Comparison of ENCODE assay signal across 10 cellular contexts in the genomic region with DNA sequence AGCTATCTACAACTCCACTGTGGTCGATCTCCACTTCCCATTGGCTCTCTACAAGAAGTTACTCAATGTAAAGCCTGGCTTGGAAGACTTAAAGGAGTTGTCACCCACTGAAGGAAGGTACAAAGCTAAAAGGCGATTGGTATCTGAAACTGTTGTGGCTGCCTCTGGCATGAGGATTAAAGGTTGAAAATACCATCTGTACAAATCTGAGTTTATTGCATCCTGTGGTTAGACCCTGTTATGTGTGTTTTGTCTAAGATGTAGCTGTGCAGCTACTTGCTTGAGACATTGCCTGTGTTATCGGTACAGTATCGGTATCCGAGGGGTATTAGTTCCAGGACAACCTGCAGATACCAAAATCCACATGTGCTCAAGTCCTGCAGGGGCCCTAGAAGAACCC. TPM values are rescaled to one million over a fixed set of nuclear protein-coding genes. Genes with fewer than 3 reads are reported as not detected.
"Had no signal": no experiment of that assay in that cellular context is flagged by ENCODE, and none has a peak within 500 bp of the region (broad histone marks: within the 10 kb centered on the region; RNA-seq: fewer than 3 reads in every experiment).

No MANE protein-coding gene starts in this region.

- H3K27ac ChIP-seq: GM23248 had no signal

- H3K36me3 ChIP-seq: HAP-1 had no signal

- H3K9me3 ChIP-seq: HAP-1 had no signal

- FAIRE-seq: HTR-8/SVneo had no signal

- DNase-seq: GM23248, GOT3, H7, HFFc6, IMR-90, KBM-7 had no signal

- H3K4me3 ChIP-seq: GM23248, HAP-1 had no signal

- H2AFZ ChIP-seq: GM23248 had no signal

- H3K9ac ChIP-seq: GM23248 had no signal

- ATAC-seq: HCT116 had no signal

RNA-seq across cellular contexts. Expression of gene NAP1L5, which starts 16.4 kb away (rescaled TPM):
- total RNA-seq: H4 had no signal
